Comparison of ENCODE assay signal across 14 cellular contexts in the genomic region with DNA sequence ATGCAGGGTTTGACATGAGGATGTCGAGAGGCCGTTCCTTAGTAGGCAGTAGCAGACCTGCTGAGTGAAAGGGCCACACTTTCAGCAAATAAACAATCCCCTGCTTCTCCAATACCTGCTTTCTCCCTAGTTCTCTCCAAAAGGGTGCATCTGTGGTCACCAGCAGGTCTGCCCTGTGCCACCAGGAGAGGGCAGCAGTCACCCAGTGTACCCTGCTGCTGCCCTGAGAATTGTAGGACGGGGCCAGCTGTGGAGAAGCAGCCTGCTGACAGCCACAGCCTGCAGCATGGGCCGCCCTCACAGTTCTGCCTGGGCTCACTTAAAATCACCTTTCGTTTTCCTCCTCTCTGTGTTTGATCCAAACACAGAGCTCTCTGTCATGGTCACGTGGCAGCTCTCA. TPM values are rescaled to one million over a fixed set of nuclear protein-coding genes. Genes with fewer than 3 reads are reported as not detected.
"Had no signal": no experiment of that assay in that cellular context is flagged by ENCODE, and none has a peak within 500 bp of the region (broad histone marks: within the 10 kb centered on the region; RNA-seq: fewer than 3 reads in every experiment).

No MANE protein-coding gene starts in this region.

RNA-seq across cellular contexts. Expression of gene FAM90A26, which starts 11.8 kb away (rescaled TPM):
- total RNA-seq: activated naive CD8-positive, alpha-beta T cell treated with anti-CD3 and anti-CD28 coated beads, Interleukin-2, amount 10 ng/mL, durations not matched to agents 7 days and 5 days; endothelial cell of umbilical vein; frontal cortex; left cardiac atrium; lower lobe of right lung; mononuclear cell; naive thymus-derived CD8-positive, alpha-beta T cell; pancreas; sigmoid colon; subcutaneous adipose tissue; T-helper 1 cell treated with Interleukin-12 subunit alpha and Interleukin-12 subunit beta and Interleukin-4 antibody, amounts not matched to agents 30 ng/mL and 1 ng/mL, for 36 hours; tibial nerve; uterus had no signal
- polyA plus RNA-seq: endothelial cell of umbilical vein; immature natural killer cell; naive thymus-derived CD8-positive, alpha-beta T cell; pancreas; sigmoid colon had no signal

RNA-seq across cellular contexts. Expression of gene USP17L10, which starts 52.1 kb away (rescaled TPM):
- total RNA-seq: activated naive CD8-positive, alpha-beta T cell treated with anti-CD3 and anti-CD28 coated beads, Interleukin-2, amount 10 ng/mL, durations not matched to agents 7 days and 5 days; endothelial cell of umbilical vein; frontal cortex; left cardiac atrium; lower lobe of right lung; mononuclear cell; naive thymus-derived CD8-positive, alpha-beta T cell; pancreas; sigmoid colon; subcutaneous adipose tissue; T-helper 1 cell treated with Interleukin-12 subunit alpha and Interleukin-12 subunit beta and Interleukin-4 antibody, amounts not matched to agents 30 ng/mL and 1 ng/mL, for 36 hours; tibial nerve; uterus had no signal
- polyA plus RNA-seq: endothelial cell of umbilical vein; immature natural killer cell; naive thymus-derived CD8-positive, alpha-beta T cell; pancreas; sigmoid colon had no signal

RNA-seq across cellular contexts. Expression of gene USP17L11, which starts 56.8 kb away (rescaled TPM):
- total RNA-seq: activated naive CD8-positive, alpha-beta T cell treated with anti-CD3 and anti-CD28 coated beads, Interleukin-2, amount 10 ng/mL, durations not matched to agents 7 days and 5 days; endothelial cell of umbilical vein; frontal cortex; left cardiac atrium; lower lobe of right lung; mononuclear cell; naive thymus-derived CD8-positive, alpha-beta T cell; sigmoid colon; subcutaneous adipose tissue; T-helper 1 cell treated with Interleukin-12 subunit alpha and Interleukin-12 subunit beta and Interleukin-4 antibody, amounts not matched to agents 30 ng/mL and 1 ng/mL, for 36 hours; tibial nerve; uterus had no signal
- polyA plus RNA-seq: endothelial cell of umbilical vein; immature natural killer cell; naive thymus-derived CD8-positive, alpha-beta T cell; pancreas; sigmoid colon had no signal
